ENCODE assay signal across 1 cellular context in genomic region chr14:104979758-104980591, GRCh38.
TF ChIP-seq lines count a peak whose summit lies in the region.

No MANE protein-coding gene starts in this region.

TF ChIP-seq in H1, 55 proteins besides CTCF, POLR2A, EP300 and RAD21:
- no peak for TF ChIP-seq CHD7 (IDR thresholded peaks at IDR 0.05; ENCODE audit: insufficient replicate concordance, low read length)
- TF ChIP-seq POU5F1 (IDR thresholded peaks at IDR 0.05; ENCODE audit: low read depth, low read length) = no peak
- TF ChIP-seq RFX5 (IDR thresholded peaks at IDR 0.05; ENCODE audit: borderline replicate concordance, low read depth, low read length) = no peak
- TF ChIP-seq SIX5 (IDR thresholded peaks at IDR 0.05; ENCODE audit: low read depth, low read length) = no peak
- TF ChIP-seq EGR1 (IDR thresholded peaks at IDR 0.05; ENCODE audit: borderline replicate concordance, low read depth, low read length) = no peak
- TF ChIP-seq RNF2 (IDR thresholded peaks at IDR 0.05; ENCODE audit: borderline replicate concordance, low read depth, low read length, missing control alignments, poor library complexity, severe bottlenecking) = no peak
- TF ChIP-seq MAFK (IDR thresholded peaks at IDR 0.05; ENCODE audit: low read depth, low read length) = no peak
- no peak for TF ChIP-seq SP1 (IDR thresholded peaks at IDR 0.05; ENCODE audit: low read depth, low read length)
- TF ChIP-seq NRF1 (IDR thresholded peaks at IDR 0.05; ENCODE audit: low read depth, low read length) = no peak
- TF ChIP-seq SP2 (IDR thresholded peaks at IDR 0.05; ENCODE audit: low read length) = no peak
- no peak for TF ChIP-seq ZNF274 (IDR thresholded peaks at IDR 0.05; ENCODE audit: borderline replicate concordance, extremely low read depth, low read length)
- no peak for TF ChIP-seq CHD2 (IDR thresholded peaks at IDR 0.05; ENCODE audit: low read length)
- TF ChIP-seq BACH1 (IDR thresholded peaks at IDR 0.05; ENCODE audit: low read length) = no peak
- no peak for TF ChIP-seq BRCA1 (IDR thresholded peaks at IDR 0.05; ENCODE audit: low read depth, low read length)
- no peak for TF ChIP-seq MAX (IDR thresholded peaks at IDR 0.05)
- no peak for TF ChIP-seq TBP (IDR thresholded peaks at IDR 0.05; ENCODE audit: low read depth, low read length)
- TF ChIP-seq HDAC6 (IDR thresholded peaks at IDR 0.05; ENCODE audit: low read depth, low read length) = no peak
